Comparison of ENCODE assay signal across 1 cellular context in the genomic region with DNA sequence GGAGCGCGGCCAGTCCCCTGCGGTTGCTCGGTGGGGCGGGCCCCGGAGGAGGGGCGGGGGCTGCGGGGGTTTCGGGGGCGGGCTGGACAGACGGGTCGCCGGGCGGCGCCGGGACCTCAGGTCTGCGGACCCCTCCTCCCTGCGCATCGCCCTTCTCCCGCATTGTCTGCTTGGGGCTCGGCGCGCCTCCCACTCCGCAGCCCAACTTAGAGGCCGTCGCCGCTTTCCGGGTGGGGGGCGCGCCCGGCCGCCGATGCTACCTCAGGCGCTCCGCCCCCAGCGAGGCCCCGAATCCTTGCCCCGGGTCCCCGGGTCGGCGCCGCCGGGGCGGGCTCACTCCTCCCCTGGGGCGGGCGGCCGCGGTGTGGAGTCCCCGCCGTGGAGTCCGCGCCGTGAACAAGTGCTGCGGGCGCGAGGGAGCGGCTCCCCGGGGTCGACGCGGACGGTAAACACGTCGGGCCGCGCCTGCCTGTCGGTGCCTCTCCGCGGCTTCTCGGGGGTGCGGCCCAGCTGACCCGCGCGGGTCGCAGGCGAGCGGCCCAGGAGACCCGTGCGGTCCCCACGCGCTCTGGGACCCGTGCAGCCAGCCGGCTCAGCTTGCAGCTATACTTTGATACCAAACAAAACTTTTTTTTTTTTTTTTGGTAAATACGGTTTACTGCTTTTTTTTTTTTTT.
A peak's percentile ranks its signal among the peaks of the same experiment; 100 is the strongest.
TF ChIP-seq lines count a peak whose summit lies in the region.

No MANE protein-coding gene starts in this region.

TF ChIP-seq in HepG2, 621 proteins besides CTCF, POLR2A, EP300 and RAD21 (continued from another document and continues in another):
- TF ChIP-seq, protein P1, sequence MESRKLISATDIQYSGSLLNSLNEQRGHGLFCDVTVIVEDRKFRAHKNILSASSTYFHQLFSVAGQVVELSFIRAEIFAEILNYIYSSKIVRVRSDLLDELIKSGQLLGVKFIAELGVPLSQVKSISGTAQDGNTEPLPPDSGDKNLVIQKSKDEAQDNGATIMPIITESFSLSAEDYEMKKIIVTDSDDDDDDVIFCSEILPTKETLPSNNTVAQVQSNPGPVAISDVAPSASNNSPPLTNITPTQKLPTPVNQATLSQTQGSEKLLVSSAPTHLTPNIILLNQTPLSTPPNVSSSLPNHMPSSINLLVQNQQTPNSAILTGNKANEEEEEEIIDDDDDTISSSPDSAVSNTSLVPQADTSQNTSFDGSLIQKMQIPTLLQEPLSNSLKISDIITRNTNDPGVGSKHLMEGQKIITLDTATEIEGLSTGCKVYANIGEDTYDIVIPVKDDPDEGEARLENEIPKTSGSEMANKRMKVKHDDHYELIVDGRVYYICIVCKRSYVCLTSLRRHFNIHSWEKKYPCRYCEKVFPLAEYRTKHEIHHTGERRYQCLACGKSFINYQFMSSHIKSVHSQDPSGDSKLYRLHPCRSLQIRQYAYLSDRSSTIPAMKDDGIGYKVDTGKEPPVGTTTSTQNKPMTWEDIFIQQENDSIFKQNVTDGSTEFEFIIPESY (CRISPR knock-in tag; IDR thresholded peaks at IDR 0.05) = no peak
- TF ChIP-seq, protein P2, sequence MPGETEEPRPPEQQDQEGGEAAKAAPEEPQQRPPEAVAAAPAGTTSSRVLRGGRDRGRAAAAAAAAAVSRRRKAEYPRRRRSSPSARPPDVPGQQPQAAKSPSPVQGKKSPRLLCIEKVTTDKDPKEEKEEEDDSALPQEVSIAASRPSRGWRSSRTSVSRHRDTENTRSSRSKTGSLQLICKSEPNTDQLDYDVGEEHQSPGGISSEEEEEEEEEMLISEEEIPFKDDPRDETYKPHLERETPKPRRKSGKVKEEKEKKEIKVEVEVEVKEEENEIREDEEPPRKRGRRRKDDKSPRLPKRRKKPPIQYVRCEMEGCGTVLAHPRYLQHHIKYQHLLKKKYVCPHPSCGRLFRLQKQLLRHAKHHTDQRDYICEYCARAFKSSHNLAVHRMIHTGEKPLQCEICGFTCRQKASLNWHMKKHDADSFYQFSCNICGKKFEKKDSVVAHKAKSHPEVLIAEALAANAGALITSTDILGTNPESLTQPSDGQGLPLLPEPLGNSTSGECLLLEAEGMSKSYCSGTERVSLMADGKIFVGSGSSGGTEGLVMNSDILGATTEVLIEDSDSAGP (CRISPR knock-in tag; IDR thresholded peaks at IDR 0.05; ENCODE audit: borderline replicate concordance) = peak; percentile 57; the same call in 1 of the 2 replicates
- TF ChIP-seq ZNF788 (CRISPR knock-in tag; IDR thresholded peaks at IDR 0.05; ENCODE audit: borderline replicate concordance) (no peak), RBFOX2 (IDR thresholded peaks at IDR 0.05; ENCODE audit: low read depth, low read length) (peak; percentile 57; the same call in 1 of the 2 replicates), MIER3 (CRISPR knock-in tag; IDR thresholded peaks at IDR 0.05; ENCODE audit: borderline replicate concordance) (0 out of 2 replicates have a peak, but pooled peaks have one; percentile 5), GABPB1 (CRISPR knock-in tag; IDR thresholded peaks at IDR 0.05) (0 out of 2 replicates have a peak, but pooled peaks have one; percentile 26), ZNF777 (CRISPR knock-in tag; IDR thresholded peaks at IDR 0.05) (peak; percentile 95), ZNF556 (CRISPR knock-in tag; IDR thresholded peaks at IDR 0.05; ENCODE audit: borderline replicate concordance) (peak; percentile 49; the same call in 1 of the 2 replicates), ZNF550 (CRISPR knock-in tag; IDR thresholded peaks at IDR 0.05; ENCODE audit: borderline replicate concordance) (no peak), ZNF124 (CRISPR knock-in tag; IDR thresholded peaks at IDR 0.05) (0 out of 2 replicates have a peak, but pooled peaks have one; percentile 19), ZNF331 (CRISPR knock-in tag; IDR thresholded peaks at IDR 0.05) (0 out of 2 replicates have a peak, but pooled peaks have one; percentile 19), SOX5 (CRISPR knock-in tag; IDR thresholded peaks at IDR 0.05; ENCODE audit: borderline replicate concordance) (no peak), FOXO1 (CRISPR knock-in tag; IDR thresholded peaks at IDR 0.05) (peak; percentile 31; the same call in 1 of the 2 replicates), YEATS4 (CRISPR knock-in tag; IDR thresholded peaks at IDR 0.05; ENCODE audit: borderline replicate concordance) (peak; percentile 35; the same call in 1 of the 2 replicates), ZNF207 (IDR thresholded peaks at IDR 0.05; ENCODE audit: borderline replicate concordance) (no peak), CHCHD3 (CRISPR knock-in tag; IDR thresholded peaks at IDR 0.05) (no peak), FOXK1 (CRISPR knock-in tag; IDR thresholded peaks at IDR 0.05; ENCODE audit: borderline replicate concordance, low read depth) (no peak), TMF1 (CRISPR knock-in tag; IDR thresholded peaks at IDR 0.05; ENCODE audit: low read depth) (no peak), SIN3A (IDR thresholded peaks at IDR 0.05; ENCODE audit: borderline replicate concordance, low read depth, low read length) (peak; percentile 38; the same call in 1 of the 2 replicates), SRSF1 (optimal IDR thresholded peaks at IDR 0.05; ENCODE audit: low read depth, low read length) (no peak)
- TF ChIP-seq, protein P3, sequence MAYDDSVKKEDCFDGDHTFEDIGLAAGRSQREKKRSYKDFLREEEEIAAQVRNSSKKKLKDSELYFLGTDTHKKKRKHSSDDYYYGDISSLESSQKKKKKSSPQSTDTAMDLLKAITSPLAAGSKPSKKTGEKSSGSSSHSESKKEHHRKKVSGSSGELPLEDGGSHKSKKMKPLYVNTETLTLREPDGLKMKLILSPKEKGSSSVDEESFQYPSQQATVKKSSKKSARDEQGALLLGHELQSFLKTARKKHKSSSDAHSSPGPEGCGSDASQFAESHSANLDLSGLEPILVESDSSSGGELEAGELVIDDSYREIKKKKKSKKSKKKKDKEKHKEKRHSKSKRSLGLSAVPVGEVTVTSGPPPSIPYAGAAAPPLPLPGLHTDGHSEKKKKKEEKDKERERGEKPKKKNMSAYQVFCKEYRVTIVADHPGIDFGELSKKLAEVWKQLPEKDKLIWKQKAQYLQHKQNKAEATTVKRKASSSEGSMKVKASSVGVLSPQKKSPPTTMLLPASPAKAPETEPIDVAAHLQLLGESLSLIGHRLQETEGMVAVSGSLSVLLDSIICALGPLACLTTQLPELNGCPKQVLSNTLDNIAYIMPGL (CRISPR knock-in tag; IDR thresholded peaks at IDR 0.05; ENCODE audit: borderline replicate concordance in 1 of 2, low read depth in 1 of 2) = peak in 1 of 2 experiments; percentile 59; a peak in 2 of 4 replicates
- TF ChIP-seq, protein P4, sequence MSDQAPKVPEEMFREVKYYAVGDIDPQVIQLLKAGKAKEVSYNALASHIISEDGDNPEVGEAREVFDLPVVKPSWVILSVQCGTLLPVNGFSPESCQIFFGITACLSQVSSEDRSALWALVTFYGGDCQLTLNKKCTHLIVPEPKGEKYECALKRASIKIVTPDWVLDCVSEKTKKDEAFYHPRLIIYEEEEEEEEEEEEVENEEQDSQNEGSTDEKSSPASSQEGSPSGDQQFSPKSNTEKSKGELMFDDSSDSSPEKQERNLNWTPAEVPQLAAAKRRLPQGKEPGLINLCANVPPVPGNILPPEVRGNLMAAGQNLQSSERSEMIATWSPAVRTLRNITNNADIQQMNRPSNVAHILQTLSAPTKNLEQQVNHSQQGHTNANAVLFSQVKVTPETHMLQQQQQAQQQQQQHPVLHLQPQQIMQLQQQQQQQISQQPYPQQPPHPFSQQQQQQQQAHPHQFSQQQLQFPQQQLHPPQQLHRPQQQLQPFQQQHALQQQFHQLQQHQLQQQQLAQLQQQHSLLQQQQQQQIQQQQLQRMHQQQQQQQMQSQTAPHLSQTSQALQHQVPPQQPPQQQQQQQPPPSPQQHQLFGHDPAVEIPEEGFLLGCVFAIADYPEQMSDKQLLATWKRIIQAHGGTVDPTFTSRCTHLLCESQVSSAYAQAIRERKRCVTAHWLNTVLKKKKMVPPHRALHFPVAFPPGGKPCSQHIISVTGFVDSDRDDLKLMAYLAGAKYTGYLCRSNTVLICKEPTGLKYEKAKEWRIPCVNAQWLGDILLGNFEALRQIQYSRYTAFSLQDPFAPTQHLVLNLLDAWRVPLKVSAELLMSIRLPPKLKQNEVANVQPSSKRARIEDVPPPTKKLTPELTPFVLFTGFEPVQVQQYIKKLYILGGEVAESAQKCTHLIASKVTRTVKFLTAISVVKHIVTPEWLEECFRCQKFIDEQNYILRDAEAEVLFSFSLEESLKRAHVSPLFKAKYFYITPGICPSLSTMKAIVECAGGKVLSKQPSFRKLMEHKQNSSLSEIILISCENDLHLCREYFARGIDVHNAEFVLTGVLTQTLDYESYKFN (CRISPR knock-in tag; conservative IDR thresholded peaks at IDR 0.05) = no peak
- TF ChIP-seq, protein P5, sequence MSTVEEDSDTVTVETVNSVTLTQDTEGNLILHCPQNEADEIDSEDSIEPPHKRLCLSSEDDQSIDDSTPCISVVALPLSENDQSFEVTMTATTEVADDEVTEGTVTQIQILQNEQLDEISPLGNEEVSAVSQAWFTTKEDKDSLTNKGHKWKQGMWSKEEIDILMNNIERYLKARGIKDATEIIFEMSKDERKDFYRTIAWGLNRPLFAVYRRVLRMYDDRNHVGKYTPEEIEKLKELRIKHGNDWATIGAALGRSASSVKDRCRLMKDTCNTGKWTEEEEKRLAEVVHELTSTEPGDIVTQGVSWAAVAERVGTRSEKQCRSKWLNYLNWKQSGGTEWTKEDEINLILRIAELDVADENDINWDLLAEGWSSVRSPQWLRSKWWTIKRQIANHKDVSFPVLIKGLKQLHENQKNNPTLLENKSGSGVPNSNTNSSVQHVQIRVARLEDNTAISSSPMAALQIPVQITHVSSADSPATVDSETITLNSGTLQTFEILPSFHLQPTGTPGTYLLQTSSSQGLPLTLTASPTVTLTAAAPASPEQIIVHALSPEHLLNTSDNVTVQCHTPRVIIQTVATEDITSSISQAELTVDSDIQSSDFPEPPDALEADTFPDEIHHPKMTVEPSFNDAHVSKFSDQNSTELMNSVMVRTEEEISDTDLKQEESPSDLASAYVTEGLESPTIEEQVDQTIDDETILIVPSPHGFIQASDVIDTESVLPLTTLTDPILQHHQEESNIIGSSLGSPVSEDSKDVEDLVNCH (CRISPR knock-in tag; IDR thresholded peaks at IDR 0.05) = no peak
- TF ChIP-seq, protein P6, sequence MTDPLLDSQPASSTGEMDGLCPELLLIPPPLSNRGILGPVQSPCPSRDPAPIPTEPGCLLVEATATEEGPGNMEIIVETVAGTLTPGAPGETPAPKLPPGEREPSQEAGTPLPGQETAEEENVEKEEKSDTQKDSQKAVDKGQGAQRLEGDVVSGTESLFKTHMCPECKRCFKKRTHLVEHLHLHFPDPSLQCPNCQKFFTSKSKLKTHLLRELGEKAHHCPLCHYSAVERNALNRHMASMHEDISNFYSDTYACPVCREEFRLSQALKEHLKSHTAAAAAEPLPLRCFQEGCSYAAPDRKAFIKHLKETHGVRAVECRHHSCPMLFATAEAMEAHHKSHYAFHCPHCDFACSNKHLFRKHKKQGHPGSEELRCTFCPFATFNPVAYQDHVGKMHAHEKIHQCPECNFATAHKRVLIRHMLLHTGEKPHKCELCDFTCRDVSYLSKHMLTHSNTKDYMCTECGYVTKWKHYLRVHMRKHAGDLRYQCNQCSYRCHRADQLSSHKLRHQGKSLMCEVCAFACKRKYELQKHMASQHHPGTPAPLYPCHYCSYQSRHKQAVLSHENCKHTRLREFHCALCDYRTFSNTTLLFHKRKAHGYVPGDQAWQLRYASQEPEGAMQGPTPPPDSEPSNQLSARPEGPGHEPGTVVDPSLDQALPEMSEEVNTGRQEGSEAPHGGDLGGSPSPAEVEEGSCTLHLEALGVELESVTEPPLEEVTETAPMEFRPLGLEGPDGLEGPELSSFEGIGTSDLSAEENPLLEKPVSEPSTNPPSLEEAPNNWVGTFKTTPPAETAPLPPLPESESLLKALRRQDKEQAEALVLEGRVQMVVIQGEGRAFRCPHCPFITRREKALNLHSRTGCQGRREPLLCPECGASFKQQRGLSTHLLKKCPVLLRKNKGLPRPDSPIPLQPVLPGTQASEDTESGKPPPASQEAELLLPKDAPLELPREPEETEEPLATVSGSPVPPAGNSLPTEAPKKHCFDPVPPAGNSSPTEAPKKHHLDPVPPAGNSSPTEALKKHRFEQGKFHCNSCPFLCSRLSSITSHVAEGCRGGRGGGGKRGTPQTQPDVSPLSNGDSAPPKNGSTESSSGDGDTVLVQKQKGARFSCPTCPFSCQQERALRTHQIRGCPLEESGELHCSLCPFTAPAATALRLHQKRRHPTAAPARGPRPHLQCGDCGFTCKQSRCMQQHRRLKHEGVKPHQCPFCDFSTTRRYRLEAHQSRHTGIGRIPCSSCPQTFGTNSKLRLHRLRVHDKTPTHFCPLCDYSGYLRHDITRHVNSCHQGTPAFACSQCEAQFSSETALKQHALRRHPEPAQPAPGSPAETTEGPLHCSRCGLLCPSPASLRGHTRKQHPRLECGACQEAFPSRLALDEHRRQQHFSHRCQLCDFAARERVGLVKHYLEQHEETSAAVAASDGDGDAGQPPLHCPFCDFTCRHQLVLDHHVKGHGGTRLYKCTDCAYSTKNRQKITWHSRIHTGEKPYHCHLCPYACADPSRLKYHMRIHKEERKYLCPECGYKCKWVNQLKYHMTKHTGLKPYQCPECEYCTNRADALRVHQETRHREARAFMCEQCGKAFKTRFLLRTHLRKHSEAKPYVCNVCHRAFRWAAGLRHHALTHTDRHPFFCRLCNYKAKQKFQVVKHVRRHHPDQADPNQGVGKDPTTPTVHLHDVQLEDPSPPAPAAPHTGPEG (CRISPR knock-in tag; IDR thresholded peaks at IDR 0.05) = no peak
- TF ChIP-seq, protein P7, sequence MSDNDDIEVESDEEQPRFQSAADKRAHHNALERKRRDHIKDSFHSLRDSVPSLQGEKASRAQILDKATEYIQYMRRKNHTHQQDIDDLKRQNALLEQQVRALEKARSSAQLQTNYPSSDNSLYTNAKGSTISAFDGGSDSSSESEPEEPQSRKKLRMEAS (IDR thresholded peaks at IDR 0.05) = 0 out of 2 replicates have a peak, but pooled peaks have one; percentile 27
- TF ChIP-seq, protein P8, sequence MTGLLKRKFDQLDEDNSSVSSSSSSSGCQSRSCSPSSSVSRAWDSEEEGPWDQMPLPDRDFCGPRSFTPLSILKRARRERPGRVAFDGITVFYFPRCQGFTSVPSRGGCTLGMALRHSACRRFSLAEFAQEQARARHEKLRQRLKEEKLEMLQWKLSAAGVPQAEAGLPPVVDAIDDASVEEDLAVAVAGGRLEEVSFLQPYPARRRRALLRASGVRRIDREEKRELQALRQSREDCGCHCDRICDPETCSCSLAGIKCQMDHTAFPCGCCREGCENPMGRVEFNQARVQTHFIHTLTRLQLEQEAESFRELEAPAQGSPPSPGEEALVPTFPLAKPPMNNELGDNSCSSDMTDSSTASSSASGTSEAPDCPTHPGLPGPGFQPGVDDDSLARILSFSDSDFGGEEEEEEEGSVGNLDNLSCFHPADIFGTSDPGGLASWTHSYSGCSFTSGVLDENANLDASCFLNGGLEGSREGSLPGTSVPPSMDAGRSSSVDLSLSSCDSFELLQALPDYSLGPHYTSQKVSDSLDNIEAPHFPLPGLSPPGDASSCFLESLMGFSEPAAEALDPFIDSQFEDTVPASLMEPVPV (CRISPR knock-in tag; IDR thresholded peaks at IDR 0.05) = 0 out of 2 replicates have a peak, but pooled peaks have one; percentile 55
